In the genomic region with DNA sequence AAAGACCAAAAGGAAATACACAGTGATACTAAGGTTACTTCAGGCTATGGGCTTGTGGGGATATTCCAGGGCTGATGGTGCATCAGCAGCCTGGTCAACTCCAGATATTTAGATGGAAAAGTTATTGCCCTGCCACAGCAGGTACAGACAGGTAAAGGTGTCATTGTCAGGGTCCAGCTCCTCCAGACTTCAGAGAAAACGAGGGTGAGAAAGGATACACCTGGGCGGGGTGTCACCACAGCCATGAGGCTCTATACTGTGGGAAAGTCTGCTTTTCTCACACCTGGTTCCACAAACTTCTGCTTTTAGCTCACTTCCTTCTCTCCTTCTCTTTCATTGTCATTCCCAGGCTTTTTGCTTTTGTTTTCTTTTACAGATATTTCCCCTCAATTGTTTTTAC, we compare ENCODE assay signal across 9 cellular contexts. TPM values are rescaled to one million over a fixed set of nuclear protein-coding genes. Genes with fewer than 3 reads are reported as not detected.
"Had no signal": no experiment of that assay in that cellular context is flagged by ENCODE, and none has a peak within 500 bp of the region (broad histone marks: within the 10 kb centered on the region; RNA-seq: fewer than 3 reads in every experiment).

No MANE protein-coding gene starts in this region.

- DNase-seq: GM23248, GOT3, H9, HCEC 1CT, IMR-90 had no signal

- ATAC-seq: K562 had no signal

- FAIRE-seq: HTR-8/SVneo, K562 had no signal

- H3K4me3 ChIP-seq: GM23248, K562 had no signal

- H3K27ac ChIP-seq: GM23248 had no signal

RNA-seq across cellular contexts. Expression of a gene that starts 2.0 kb away (rescaled TPM):
- total RNA-seq: GM23248, H4, H9, HT-29, IMR-90, K562 had no signal
- polyA plus RNA-seq: GM23248, IMR-90, K562 had no signal
